Comparison of ENCODE assay signal across 1 cellular context in the genomic region with DNA sequence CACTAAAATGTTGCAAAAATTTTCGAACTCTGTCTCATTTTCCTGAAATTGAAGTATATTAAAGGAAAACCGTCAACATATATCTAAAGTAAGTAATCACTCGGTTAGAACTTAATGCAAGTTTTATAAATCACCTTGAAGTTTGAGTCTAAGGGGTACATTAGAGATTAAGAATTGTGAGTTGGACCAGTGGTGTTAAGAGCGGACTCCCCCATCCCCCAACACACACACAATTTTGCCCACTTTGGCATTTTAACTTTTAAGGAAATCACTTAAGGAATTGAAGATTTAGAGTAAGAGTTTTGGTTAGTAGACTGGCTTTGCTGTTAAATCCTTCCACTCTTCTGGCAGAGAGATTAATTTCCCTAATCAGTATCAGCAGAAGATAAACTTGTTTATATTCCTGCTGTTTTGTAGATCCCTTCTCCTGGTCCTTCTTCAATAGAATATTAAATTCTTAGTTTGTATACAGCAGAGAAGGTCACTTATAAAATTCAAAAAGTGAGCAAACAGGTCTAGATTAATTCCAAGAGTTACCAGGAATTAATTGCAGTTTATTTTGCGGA.
TF ChIP-seq lines count a peak whose summit lies in the region.

No MANE protein-coding gene starts in this region.

TF ChIP-seq in HepG2, 621 proteins besides CTCF, POLR2A, EP300 and RAD21 (continued from another document):
- 0 out of 2 replicates have a peak, but pooled peaks have one; percentile 26 for TF ChIP-seq ZNF281 (CRISPR knock-in tag; IDR thresholded peaks at IDR 0.05; ENCODE audit: borderline replicate concordance)
- no peak for TF ChIP-seq CREB1 (IDR thresholded peaks at IDR 0.05)
- no peak for TF ChIP-seq CREB1 (CRISPR knock-in tag; IDR thresholded peaks at IDR 0.05)
- no peak for TF ChIP-seq ARNTL (CRISPR knock-in tag; IDR thresholded peaks at IDR 0.05)
- TF ChIP-seq REL (CRISPR knock-in tag; conservative IDR thresholded peaks at IDR 0.05) = no peak
- TF ChIP-seq CSRNP2 (CRISPR knock-in tag; conservative IDR thresholded peaks at IDR 0.05; ENCODE audit: low read depth) = no peak
- no peak for TF ChIP-seq SSRP1 (CRISPR knock-in tag; IDR thresholded peaks at IDR 0.05)
- TF ChIP-seq MEF2D (CRISPR knock-in tag; IDR thresholded peaks at IDR 0.05) = no peak
- no peak for TF ChIP-seq ONECUT2 (CRISPR knock-in tag; IDR thresholded peaks at IDR 0.05)
- peak; percentile 56; the same call in 1 of the 2 replicates for TF ChIP-seq RBFOX2 (IDR thresholded peaks at IDR 0.05; ENCODE audit: low read depth, low read length)
- TF ChIP-seq ZSCAN29 (CRISPR knock-in tag; conservative IDR thresholded peaks at IDR 0.05) = no peak
